In the genomic region with DNA sequence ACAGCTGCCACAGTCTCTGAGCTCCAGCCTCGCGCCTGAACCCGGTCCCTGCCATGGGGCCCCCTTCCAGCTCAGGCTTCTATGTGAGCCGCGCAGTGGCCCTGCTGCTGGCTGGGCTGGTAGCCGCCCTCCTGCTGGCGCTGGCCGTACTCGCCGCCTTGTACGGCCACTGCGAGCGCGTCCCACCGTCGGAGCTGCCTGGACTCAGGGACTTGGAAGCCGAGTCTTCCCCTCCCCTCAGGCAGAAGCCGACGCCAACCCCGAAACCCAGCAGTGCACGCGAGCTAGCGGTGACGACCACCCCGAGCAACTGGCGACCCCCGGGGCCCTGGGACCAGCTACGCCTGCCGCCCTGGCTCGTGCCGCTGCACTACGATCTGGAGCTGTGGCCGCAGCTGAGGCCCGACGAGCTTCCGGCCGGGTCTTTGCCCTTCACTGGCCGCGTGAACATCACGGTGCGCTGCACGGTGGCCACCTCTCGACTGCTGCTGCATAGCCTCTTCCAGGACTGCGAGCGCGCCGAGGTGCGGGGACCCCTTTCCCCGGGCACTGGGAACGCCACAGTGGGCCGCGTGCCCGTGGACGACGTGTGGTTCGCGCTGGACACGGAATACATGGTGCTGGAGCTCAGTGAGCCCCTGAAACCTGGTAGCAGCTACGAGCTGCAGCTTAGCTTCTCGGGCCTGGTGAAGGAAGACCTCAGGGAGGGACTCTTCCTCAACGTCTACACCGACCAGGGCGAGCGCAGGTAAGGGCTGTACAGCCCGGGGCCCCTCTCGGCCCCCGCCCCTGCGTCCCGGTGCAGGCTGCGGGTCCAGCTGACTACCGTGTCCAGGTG, we compare ENCODE assay signal across 10 cellular contexts. TPM values are rescaled to one million over a fixed set of nuclear protein-coding genes. Genes with fewer than 3 reads are reported as not detected.
A peak's percentile ranks its signal among the peaks of the same experiment; 100 is the strongest.
DNase-seq lines count a peak whose midpoint lies in the region; ATAC-seq and TF ChIP-seq lines count a peak whose summit lies in the region.
"Had no signal": no experiment of that assay in that cellular context is flagged by ENCODE, and none has a peak within 500 bp of the region (broad histone marks: within the 10 kb centered on the region; RNA-seq: fewer than 3 reads in every experiment).

No MANE protein-coding gene starts in this region.

- ATAC-seq in GM19452 (IDR thresholded peaks at IDR 0.05; ENCODE audit: unreplicated experiment), result peak; percentile 52
- ATAC-seq in activated naive CD8-positive, alpha-beta T cell treated with anti-CD3 and anti-CD28 coated beads, Interleukin-2, amount 50 U/mL, for 24 hours, result peak; percentile 40
- ATAC-seq in HG02973 (IDR thresholded peaks at IDR 0.05; ENCODE audit: unreplicated experiment), result no peak
- no peak for ATAC-seq in HG02884 (IDR thresholded peaks at IDR 0.05; ENCODE audit: unreplicated experiment)

- no peaks in the 10 kb centered on the region for H3K36me3 Mint-ChIP-seq in activated naive CD8-positive, alpha-beta T cell treated with anti-CD3 and anti-CD28 coated beads, Interleukin-2, amount 50 U/mL, for 24 hours (ENCODE audit: low read depth)

- peak overlapping the region; percentile 84 for H3K4me2 ChIP-seq in hepatocyte

- no peak overlapping the region for H3K4me3 Mint-ChIP-seq in activated naive CD8-positive, alpha-beta T cell treated with anti-CD3 and anti-CD28 coated beads, Interleukin-2, amount 50 U/mL, for 24 hours

- H3K9me2 ChIP-seq in hepatocyte (replicated peaks; ENCODE audit: insufficient read depth), result no peaks in the 10 kb centered on the region

- whole genome bisulfite sequencing in hepatocyte (ENCODE audit: low lambda C conversion rate, missing lambda C conversion rate), result 44% methylated on average over 55 of the region's 71 CpGs

- H3K36me3 ChIP-seq in hepatocyte (replicated peaks; ENCODE audit: insufficient read depth, low read depth), result no peaks in the 10 kb centered on the region
- no peaks in the 10 kb centered on the region for H3K36me3 ChIP-seq in skeletal muscle tissue (ENCODE audit: control insufficient read depth in 3 of 3, insufficient read depth in 3 of 3, low read length in 3 of 3)

- H3K9me3 ChIP-seq in hepatocyte (ENCODE audit: low read depth), result no peaks in the 10 kb centered on the region
- H3K9me3 ChIP-seq in skeletal muscle tissue (ENCODE audit: control insufficient read depth in 3 of 3, low read length in 3 of 3), result no peaks in the 10 kb centered on the region

- H3K27ac ChIP-seq in hepatocyte (no peak overlapping the region), skeletal muscle tissue (ENCODE audit: low read depth, low read length) (no peak overlapping the region)
- H3K27ac ChIP-seq: SK-N-MC had no signal

- peak overlapping the region in 1 of 3 donors; percentile 33 for H3K9ac ChIP-seq in skeletal muscle tissue (ENCODE audit: low read depth in 1 of 3, low read length in 3 of 3)

- no peaks in the 10 kb centered on the region for H4K20me1 ChIP-seq in hepatocyte (ENCODE audit: insufficient read depth, poor library complexity, severe bottlenecking)

- H3K27ac Mint-ChIP-seq in activated naive CD8-positive, alpha-beta T cell treated with anti-CD3 and anti-CD28 coated beads, Interleukin-2, amount 50 U/mL, for 24 hours, result no peak overlapping the region

- H3K27me3 Mint-ChIP-seq in activated naive CD8-positive, alpha-beta T cell treated with anti-CD3 and anti-CD28 coated beads, Interleukin-2, amount 50 U/mL, for 24 hours, result peaks cover 60% of the 10 kb centered on the region

- no peaks in the 10 kb centered on the region for H3K9me3 Mint-ChIP-seq in activated naive CD8-positive, alpha-beta T cell treated with anti-CD3 and anti-CD28 coated beads, Interleukin-2, amount 50 U/mL, for 24 hours

- H3K79me2 ChIP-seq in hepatocyte, result no peaks in the 10 kb centered on the region

- TF ChIP-seq CTCF in hepatocyte (IDR thresholded peaks at IDR 0.05; ENCODE audit: poor library complexity), result no peak

- peak; percentile 4 for DNase-seq in activated naive CD8-positive, alpha-beta T cell treated with anti-CD3 and anti-CD28 coated beads, Interleukin-2, amount 50 U/mL, for 24 hours
- DNase-seq in hepatocyte (ENCODE audit: low spot score) (no peak), kidney tubule cell (ENCODE audit: low spot score) (no peak)
- DNase-seq in stimulated activated CD4-positive, alpha-beta T cell treated with anti-CD3 and anti-CD28 coated beads, Interleukin-4, amount 100 ng/mL, for 4 hours, result no peak
- DNase-seq: HCEC 1CT had no signal

- H3K4me1 Mint-ChIP-seq in activated naive CD8-positive, alpha-beta T cell treated with anti-CD3 and anti-CD28 coated beads, Interleukin-2, amount 50 U/mL, for 24 hours, result peaks cover 9% of the 10 kb centered on the region

- H3K27me3 ChIP-seq in hepatocyte, result peaks cover 17% of the 10 kb centered on the region
- peaks cover 27 to 40% (median 29%) of the 10 kb centered on the region in 3 donors for H3K27me3 ChIP-seq in skeletal muscle tissue (ENCODE audit: control insufficient read depth in 3 of 3, insufficient read depth in 3 of 3, low read length in 3 of 3)

- H3K4me1 ChIP-seq in hepatocyte (ENCODE audit: insufficient read depth) (no peaks in the 10 kb centered on the region), skeletal muscle tissue (ENCODE audit: control insufficient read depth in 3 of 3, insufficient read depth in 3 of 3, low read length in 3 of 3) (peaks cover 2 to 16% (median 5%) of the 10 kb centered on the region in 3 donors)

- peak overlapping the region; percentile 60 for H2AFZ ChIP-seq in hepatocyte

- H3K4me3 ChIP-seq in hepatocyte (no peak overlapping the region), skeletal muscle tissue (ENCODE audit: low read length in 3 of 3) (peak overlapping the region; percentile 56 to 64 (median 61))
- H3K4me3 ChIP-seq: SK-N-MC had no signal

RNA-seq across cellular contexts. Expression of a gene that starts 0.5 kb away (rescaled TPM):
- total RNA-seq in hepatocyte (0.36 and 0.43 TPM in 2 replicates), skeletal muscle tissue (1.6 TPM)
- polyA plus RNA-seq in hepatocyte, result not detected in 2 replicates

Comparison
In these comparisons a context has a peak if more than half of its experiments do, and no peak if none do; other contexts are left out.
1. ATAC-seq: peak in GM19452 (single experiment) and activated naive CD8-positive, alpha-beta T cell treated with anti-CD3 and anti-CD28 coated beads, Interleukin-2, amount 50 U/mL, for 24 hours (single experiment); none in HG02973 (single experiment) and HG02884 (single experiment).